In the genomic region with DNA sequence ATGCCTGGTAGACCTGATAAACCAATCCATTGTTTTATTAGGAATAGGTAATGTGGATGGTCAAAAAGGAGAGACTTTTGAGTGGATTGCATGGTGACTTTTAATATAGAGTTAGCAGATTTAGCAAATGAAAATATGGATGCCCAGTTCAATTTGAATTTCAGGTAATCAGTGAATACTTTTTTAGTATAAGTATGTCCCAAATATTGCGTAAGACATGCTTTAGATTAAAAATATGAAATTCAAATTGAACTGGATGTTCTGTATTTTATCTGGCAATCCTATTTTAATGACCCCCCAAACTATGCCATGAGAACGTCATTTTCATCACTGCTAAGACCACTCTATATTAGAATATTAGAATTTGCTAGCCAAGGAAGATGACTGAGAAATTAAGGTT, we compare ENCODE assay signal across 37 cellular contexts. TPM values are rescaled to one million over a fixed set of nuclear protein-coding genes. Genes with fewer than 3 reads are reported as not detected.
"Had no signal": no experiment of that assay in that cellular context is flagged by ENCODE, and none has a peak within 500 bp of the region (broad histone marks: within the 10 kb centered on the region; RNA-seq: fewer than 3 reads in every experiment).

No MANE protein-coding gene starts in this region.

- DNase-seq: activated B cell treated with CpG ODN at 0.5 μM for 24 hours; activated CD4-positive, alpha-beta memory T cell treated with anti-CD3 and anti-CD28 coated beads for 36 hours; activated CD4-positive, alpha-beta T cell treated with anti-CD3 and anti-CD28 coated beads for 4 hours; activated CD4-positive, alpha-beta T cell treated with anti-CD3 and anti-CD28 coated beads, Interleukin-2, amount 10 ng/mL, durations not matched to agents 24 days and 14 days; activated CD4-positive, alpha-beta T cell treated with anti-CD3 and anti-CD28 coated beads, Interleukin-2, amount 50 U/mL, for 1 hour; activated CD4-positive, alpha-beta T cell treated with anti-CD3 and anti-CD28 coated beads, Interleukin-2, amount 50 U/mL, for 4 hours; activated CD4-positive, CD25-positive, alpha-beta regulatory T cell treated with anti-CD3 and anti-CD28 coated beads, Interleukin-2, amount 50 U/mL, for 72 hours; activated CD8-positive, alpha-beta memory T cell treated with anti-CD3 and anti-CD28 coated beads, Interleukin-2, amount 50 U/mL, for 4 hours; activated CD8-positive, alpha-beta T cell treated with anti-CD3 and anti-CD28 coated beads for 36 hours; activated effector memory CD4-positive, alpha-beta T cell treated with anti-CD3 and anti-CD28 coated beads, Interleukin-2, amount 50 U/mL, for 16 hours; activated gamma-delta T cell treated with Interleukin-2 at 50 U/mL for 16 hours; activated naive CD4-positive, alpha-beta T cell; activated naive CD4-positive, alpha-beta T cell treated with anti-CD3 and anti-CD28 coated beads for 36 hours; activated naive CD4-positive, alpha-beta T cell treated with anti-CD3 and anti-CD28 coated beads, Interleukin-2, amount 50 U/mL, for 16 hours; activated naive CD8-positive, alpha-beta T cell treated with anti-CD3 and anti-CD28 coated beads for 36 hours; activated T-cell treated with anti-CD3 and anti-CD28 coated beads for 4 hours; activated T-cell treated with anti-CD3 and anti-CD28 coated beads, Interleukin-2, amount 50 U/mL, for 1 hour; activated T-cell treated with anti-CD3 and anti-CD28 coated beads, Interleukin-2, amount 50 U/mL, for 4 hours; activated T-cell treated with anti-CD3 and anti-CD28 coated beads, Interleukin-2, amount 50 U/mL, for 72 hours; adrenal gland; amniotic stem cell; aorta; body of pancreas; brain microvascular endothelial cell; central memory CD4-positive, alpha-beta T cell; T-helper 2 cell; T-helper 9 cell had no signal

- H3K36me3 ChIP-seq: adrenal gland, brain microvascular endothelial cell, breast epithelium had no signal

- H3K9me3 ChIP-seq: adrenal gland, body of pancreas, breast epithelium had no signal

- ATAC-seq: activated CD8-positive, alpha-beta T cell treated with anti-CD3 and anti-CD28 coated beads for 36 hours; activated naive CD4-positive, alpha-beta T cell treated with anti-CD3 and anti-CD28 coated beads, Interleukin-2, amount 50 U/mL, for 72 hours; activated T-cell treated with anti-CD3 and anti-CD28 coated beads, Interleukin-2, amount 50 U/mL, for 4 hours; activated T-cell treated with anti-CD3 and anti-CD28 coated beads, Interleukin-2, amount 50 U/mL, for 72 hours; activated T-helper 17 cell treated with anti-CD3 and anti-CD28 coated beads, Interleukin-2, amount 50 U/mL, for 72 hours; body of pancreas had no signal

- H3K4me1 ChIP-seq: adrenal gland, body of pancreas, breast epithelium had no signal

- H3K27me3 ChIP-seq: adrenal gland, body of pancreas, brain microvascular endothelial cell, breast epithelium had no signal

- H3K27ac ChIP-seq: adrenal gland, body of pancreas, brain microvascular endothelial cell, breast epithelium, VCaP had no signal

- H3K4me3 ChIP-seq: adrenal gland, body of pancreas, breast epithelium had no signal

- FAIRE-seq: astrocyte, TTC549 had no signal

RNA-seq across cellular contexts. Expression of gene TNP1, which starts 30.3 kb away (rescaled TPM):
- total RNA-seq: activated B cell treated with CpG ODN at 0.5 μM for 24 hours; activated CD4-positive, alpha-beta memory T cell treated with anti-CD3 and anti-CD28 coated beads for 36 hours; activated CD4-positive, alpha-beta T cell treated with anti-CD3 and anti-CD28 coated beads, Interleukin-2, amount 10 ng/mL, durations not matched to agents 24 days and 14 days; activated CD8-positive, alpha-beta memory T cell treated with anti-CD3 and anti-CD28 coated beads for 36 hours; activated CD8-positive, alpha-beta T cell treated with anti-CD3 and anti-CD28 coated beads for 36 hours; activated naive CD4-positive, alpha-beta T cell treated with anti-CD3 and anti-CD28 coated beads for 36 hours; activated naive CD4-positive, alpha-beta T cell treated with anti-CD3 and anti-CD28 coated beads, Interleukin-2, amount 50 U/mL, for 72 hours; activated naive CD8-positive, alpha-beta T cell treated with anti-CD3 and anti-CD28 coated beads for 36 hours; activated T-cell treated with anti-CD3 and anti-CD28 coated beads, Interleukin-2, amount 50 U/mL, for 4 hours; activated T-cell treated with anti-CD3 and anti-CD28 coated beads, Interleukin-2, amount 50 U/mL, for 72 hours; activated T-helper 1 cell treated with anti-CD3 and anti-CD28 coated beads, Interleukin-12 subunit alpha, Interleukin-12 subunit beta, Interleukin-2, Interleukin-4 antibody, amounts not matched to agents 30 ng/mL and 10 ng/mL and 1 ng/mL, durations not matched to agents 14 hours and 24 hours and 36 hours; activated T-helper 17 cell treated with anti-CD3 and anti-CD28 coated beads, Interleukin-2, amount 50 U/mL, for 72 hours; adrenal gland; aorta; astrocyte; body of pancreas; breast epithelium; cardiac septum; cerebellum had no signal
- polyA plus RNA-seq: adrenal gland, aorta had no signal
